ENCODE assay signal across 8 cellular contexts in the genomic region with DNA sequence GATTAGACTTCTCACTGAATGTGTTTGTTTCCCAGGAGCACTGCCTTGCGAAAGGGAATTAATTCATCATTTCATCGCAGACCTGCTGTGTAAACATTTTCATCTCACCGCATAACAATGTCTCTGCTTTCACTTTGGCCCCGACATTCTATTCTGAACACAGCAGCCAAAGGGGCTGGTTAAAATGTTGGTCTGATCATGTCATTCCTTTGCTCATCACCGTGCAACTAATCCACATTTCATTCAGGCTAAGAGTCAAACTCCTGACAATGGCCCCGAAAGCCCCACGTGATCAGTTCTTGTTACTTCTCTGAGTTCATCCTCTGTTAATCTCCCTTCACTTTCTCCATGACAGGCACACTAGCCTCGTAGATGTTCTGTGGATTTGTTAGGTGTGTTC. TPM values are rescaled to one million over a fixed set of nuclear protein-coding genes. Genes with fewer than 3 reads are reported as not detected.
DNase-seq lines count a peak whose midpoint lies in the region; ATAC-seq, FAIRE-seq and TF ChIP-seq lines count a peak whose summit lies in the region.
"Not testable (repeated sequence)": the region's sequence is repeated elsewhere in the genome, so short reads cannot be mapped to it uniquely, and the experiment has no call there.

No MANE protein-coding gene starts in this region.

- H2BK120ac ChIP-seq in IMR-90 (ENCODE audit: low read depth, low read length), result not testable (repeated sequence)

- H3K36me3 ChIP-seq in IMR-90 (ENCODE audit: control insufficient read depth, insufficient read depth, low read length); RWPE2 (ENCODE audit: low read depth): not testable (repeated sequence)

- not testable (repeated sequence) for BruUV-seq in IMR-90 (replicated peaks; lab: Mats Ljungman, UMichigan)

- not testable (repeated sequence) for H3K9ac ChIP-seq in IMR-90 (ENCODE audit: low read depth, low read length)

- not testable (repeated sequence) for H4K5ac ChIP-seq in IMR-90 (ENCODE audit: low read depth, low read length)

- TF ChIP-seq CTCF in IMR-90 (conservative IDR thresholded peaks at IDR 0.05; ENCODE audit: low read depth, low read length); RWPE2 (IDR thresholded peaks at IDR 0.05; ENCODE audit: poor library complexity, severe bottlenecking); astrocyte of the spinal cord (IDR thresholded peaks at IDR 0.05; ENCODE audit: low read depth, low read length); epithelial cell of proximal tubule (conservative IDR thresholded peaks at IDR 0.05; ENCODE audit: low read depth, low read length): not testable (repeated sequence)

- H4K8ac ChIP-seq in IMR-90 (ENCODE audit: low read depth in 2 of 2, low read length in 2 of 2), result not testable (repeated sequence)

- in situ Hi-C loops in IMR-90 (cut with MboI; ENCODE audit: low sequenced_read_pairs); astrocyte of the spinal cord (cut with HindIII; ENCODE audit: low sequenced_read_pairs): not testable (repeated sequence)

- peak; percentile 10 for DNase-seq in COLO668 (lab: John Stamatoyannopoulos, UW; ENCODE audit: unreplicated experiment)
- not testable (repeated sequence) for DNase-seq in IMR-90; RWPE2 (ENCODE audit: low spot score); urothelium cell line (ENCODE audit: low spot score)
- DNase-seq in NCI-H2227 treated with DMSO at 0.1 percent for 48 hours (lab: John Stamatoyannopoulos, UW), result peak; percentile 19
- peak; percentile 1 for DNase-seq in astrocyte of the spinal cord (ENCODE audit: low read depth, low spot score)
- peak; percentile 1 for DNase-seq in epithelial cell of proximal tubule (ENCODE audit: low read depth)
- DNase-seq in medulla oblongata (ENCODE audit: extremely low spot score), result peak; percentile 18

- not testable (repeated sequence) for H3K27me3 ChIP-seq in IMR-90 (ENCODE audit: control insufficient read depth, insufficient read depth, low read length); RWPE2 (ENCODE audit: insufficient read depth, poor library complexity, severe bottlenecking)

- H3K14ac ChIP-seq in IMR-90 (replicated peaks; ENCODE audit: low read depth, low read length), result not testable (repeated sequence)

- H4K91ac ChIP-seq in IMR-90 (ENCODE audit: insufficient read depth, low read depth, low read length), result not testable (repeated sequence)

- not testable (repeated sequence) for H3K79me1 ChIP-seq in IMR-90 (ENCODE audit: low read depth in 1 of 2, low read length in 2 of 2)

- POLR2A ChIA-PET in IMR-90 (lab: Charles Lee; ENCODE audit: unreplicated experiment), result not testable (repeated sequence)

- not testable (repeated sequence) for H3K23ac ChIP-seq in IMR-90 (ENCODE audit: low read depth, low read length)

- H2BK15ac ChIP-seq in IMR-90 (ENCODE audit: low read depth, low read length), result not testable (repeated sequence)

- H3K4ac ChIP-seq in IMR-90 (ENCODE audit: low read depth, low read length), result not testable (repeated sequence)

- not testable (repeated sequence) for H3K9me3 ChIP-seq in IMR-90 (ENCODE audit: control insufficient read depth, insufficient read depth, low read length); RWPE2 (ENCODE audit: severe bottlenecking)

- FAIRE-seq in urothelium cell line (lab: Jason Lieb, UNC), result peak; percentile 55

- no CpG with 5 or more reads among the region's 8 CpGs for WGBS in IMR-90 (ENCODE audit: extremely low coverage in 2 of 2, insufficient read length in 1 of 2), 2 experiments

- CTCF ChIA-PET in IMR-90 (lab: Yijun Ruan, JAX), result not testable (repeated sequence)

- H3K4me2 ChIP-seq in IMR-90 (ENCODE audit: low read depth, low read length), result not testable (repeated sequence)

- not testable (repeated sequence) for H3K56ac ChIP-seq in IMR-90 (ENCODE audit: extremely low read depth, insufficient read depth, low read length)

- not testable (repeated sequence) for H2BK20ac ChIP-seq in IMR-90 (ENCODE audit: low read depth, low read length)

- H2BK5ac ChIP-seq in IMR-90 (ENCODE audit: low read depth, low read length, poor library complexity, severe bottlenecking), result not testable (repeated sequence)

- H4K20me1 ChIP-seq in IMR-90 (ENCODE audit: insufficient read depth, low read length), result not testable (repeated sequence)

- ATAC-seq in IMR-90 (ENCODE audit: low read depth), result not testable (repeated sequence)
- peak; percentile 64 for ATAC-seq in RWPE2 (ENCODE audit: low read depth)

- not testable (repeated sequence) for H2AK5ac ChIP-seq in IMR-90 (ENCODE audit: low read depth, low read length)

- dilution Hi-C loops in IMR-90 (cut with HindIII; ENCODE audit: low sequenced_read_pairs, unreplicated experiment), result not testable (repeated sequence)

- H2AK9ac ChIP-seq in IMR-90 (replicated peaks; ENCODE audit: low read depth, low read length, poor library complexity), result not testable (repeated sequence)

- intact Hi-C loops in IMR-90 (cut with micrococcal nuclease), result not testable (repeated sequence)

- H3K4me3 ChIP-seq in IMR-90 (ENCODE audit: insufficient read depth, low read depth, low read length) (peak overlapping the region; percentile 31; the same call in 1 of the 2 replicates), epithelial cell of proximal tubule (ENCODE audit: low read depth, low read length) (peak overlapping the region; percentile 26)
- H3K4me3 ChIP-seq in RWPE2 (ENCODE audit: severe bottlenecking); astrocyte of the spinal cord (ENCODE audit: low read depth, low read length): not testable (repeated sequence)

- not testable (repeated sequence) for TF ChIP-seq RAD21 in IMR-90 (IDR thresholded peaks at IDR 0.05; ENCODE audit: low read length)

- not testable (repeated sequence) for H3K18ac ChIP-seq in IMR-90 (ENCODE audit: low read depth, low read length)

- not testable (repeated sequence) for TF ChIP-seq POLR2A in IMR-90 (IDR thresholded peaks at IDR 0.05; ENCODE audit: low read depth, low read length)

- not testable (repeated sequence) for H3K27ac ChIP-seq in IMR-90 (ENCODE audit: insufficient read depth, low read length); RWPE2 (ENCODE audit: poor library complexity, severe bottlenecking)

- H3K4me1 ChIP-seq in IMR-90 (ENCODE audit: control insufficient read depth, insufficient read depth, low read length); RWPE2 (ENCODE audit: insufficient read depth, poor library complexity, severe bottlenecking): not testable (repeated sequence)

- not testable (repeated sequence) for H3K9me1 ChIP-seq in IMR-90 (ENCODE audit: insufficient read depth, low read length)

- H2AFZ ChIP-seq in IMR-90 (replicated peaks; ENCODE audit: low read length, poor library complexity), result not testable (repeated sequence)

RNA-seq across cellular contexts. Expression of gene BDP1, which starts 57.1 kb away (rescaled TPM):
- 14.0 and 23.1 TPM in 2 replicates for total RNA-seq in IMR-90 (2012; rRNA removed)
- 4.5 and 5.8 TPM in 2 replicates for polyA plus RNA-seq in IMR-90 (2012; rRNA removed)
- polyA plus RNA-seq in IMR-90 (2012; cell fraction: cytosol; rRNA removed), result 0.78 and 0.97 TPM in 2 replicates
- polyA plus RNA-seq in IMR-90 (2012; cell fraction: nucleus; rRNA removed; ENCODE audit: low replicate concordance), result 2.3 and 8.9 TPM in 2 replicates
- total RNA-seq in epithelial cell of proximal tubule, result 18.2 and 20.5 TPM in 2 replicates
